14 cellular contexts compared by ENCODE assay signal in genomic region chr14:39873793-39874192, GRCh38.
DNase-seq lines count a peak whose midpoint lies in the region; TF ChIP-seq lines count a peak whose summit lies in the region.
"Had no signal": no experiment of that assay in that cellular context is flagged by ENCODE, and none has a peak within 500 bp of the region (broad histone marks: within the 10 kb centered on the region; RNA-seq: fewer than 3 reads in every experiment).

No MANE protein-coding gene starts in this region.

- H3K36me3 ChIP-seq in esophagus muscularis mucosa (no peaks in the 10 kb centered on the region), MG63 (no peaks in the 10 kb centered on the region)

- no peak for TF ChIP-seq POLR2A in esophagus muscularis mucosa (IDR thresholded peaks at IDR 0.05; ENCODE audit: low read depth)

- TF ChIP-seq CTCF in esophagus muscularis mucosa (IDR thresholded peaks at IDR 0.05) = no peak

- no peak overlapping the region for H3K4me3 ChIP-seq in esophagus muscularis mucosa
- H3K4me3 ChIP-seq in MG63 = no peak overlapping the region
- H3K4me3 ChIP-seq: A549 had no signal

- no peaks in the 10 kb centered on the region for H3K27me3 ChIP-seq in esophagus muscularis mucosa
- H3K27me3 ChIP-seq in MG63 = no peaks in the 10 kb centered on the region

- no peaks in the 10 kb centered on the region for H3K4me1 ChIP-seq in esophagus muscularis mucosa
- H3K4me1 ChIP-seq: A549 had no signal

- DNase-seq in NCI-H2107 treated with DMSO at 0.1 percent for 48 hours (lab: John Stamatoyannopoulos, UW; ENCODE audit: unreplicated experiment) (peak; percentile 13), NCI-H2107 (lab: John Stamatoyannopoulos, UW) (no peak), NCI-H345 (lab: John Stamatoyannopoulos, UW) (peak; percentile 21), epithelial cell of prostate (ENCODE audit: low read depth, low spot score) (peak; percentile 1), esophagus muscularis mucosa (ENCODE audit: extremely low spot score) (no peak), MG63 (no peak), NCI-H510A (lab: John Stamatoyannopoulos, UW) (no peak)
- DNase-seq: C1 segment of cervical spinal cord, H7, IMR-90, Karpas-422, NCI-H1436 treated with DMSO at 0.1 percent for 48 hours, NCI-H446 treated with DMSO at 0.1 percent for 48 hours had no signal

- TF ChIP-seq EP300 in esophagus muscularis mucosa (IDR thresholded peaks at IDR 0.05) = no peak

- H3K27ac ChIP-seq in epithelial cell of prostate (no peak overlapping the region), esophagus muscularis mucosa (replicated peaks in 1 of 4) (no peak overlapping the region)
- H3K27ac ChIP-seq: A549 had no signal

- intact Hi-C loops in esophagus muscularis mucosa (cut with DNase I) = no loop called here

- WGBS in esophagus muscularis mucosa = 81% methylated on average over 1 of the region's 1 CpG

- no peaks in the 10 kb centered on the region for H3K9me3 ChIP-seq in esophagus muscularis mucosa
- no peaks in the 10 kb centered on the region for H3K9me3 ChIP-seq in MG63
- H3K9me3 ChIP-seq: A549 had no signal

Comparison
In these comparisons a context has a peak if more than half of its experiments do, and no peak if none do; other contexts are left out.
1. DNase-seq: peak in NCI-H2107 treated with DMSO at 0.1 percent for 48 hours (single experiment), NCI-H345 (single experiment) and epithelial cell of prostate (single experiment); none in NCI-H2107 (single experiment), esophagus muscularis mucosa (single experiment), MG63 (single experiment) and NCI-H510A (single experiment).